19 cellular contexts compared by ENCODE assay signal in genomic region chr22:30382340-30382739, GRCh38.
"Had no signal": no experiment of that assay in that cellular context is flagged by ENCODE, and none has a peak within 500 bp of the region (broad histone marks: within the 10 kb centered on the region; RNA-seq: fewer than 3 reads in every experiment).

No MANE protein-coding gene starts in this region.

- H3K9me3 ChIP-seq: SJCRH30 had no signal

- DNase-seq: Kasumi-1, KG1, MM.1S, NCI-H1092 treated with DMSO at 0.1 percent for 48 hours, NCI-H1436, NCI-H187, NCI-H2029, NCI-H2081 treated with DMSO at 0.1 percent for 48 hours, NCI-H2171, NCI-H226, NCI-H446, NCI-H510A, NCI-H524 treated with DMSO at 0.1 percent for 48 hours, NCI-H69, NCI-H774, RPMI8226, SHP77 treated with DMSO at 0.1 percent for 48 hours, SJCRH30 had no signal

- H3K27ac ChIP-seq: SJCRH30 had no signal

- H3K4me3 ChIP-seq: SJCRH30 had no signal

- H3K4me1 ChIP-seq: SJCRH30 had no signal

- H3K36me3 ChIP-seq: SJCRH30 had no signal

- ATAC-seq: SK-N-SH treated with all-trans-retinoic acid at 6 μM for 48 hours had no signal

- H3K27me3 ChIP-seq: SJCRH30 had no signal
